8 cellular contexts compared by ENCODE assay signal in the genomic region with DNA sequence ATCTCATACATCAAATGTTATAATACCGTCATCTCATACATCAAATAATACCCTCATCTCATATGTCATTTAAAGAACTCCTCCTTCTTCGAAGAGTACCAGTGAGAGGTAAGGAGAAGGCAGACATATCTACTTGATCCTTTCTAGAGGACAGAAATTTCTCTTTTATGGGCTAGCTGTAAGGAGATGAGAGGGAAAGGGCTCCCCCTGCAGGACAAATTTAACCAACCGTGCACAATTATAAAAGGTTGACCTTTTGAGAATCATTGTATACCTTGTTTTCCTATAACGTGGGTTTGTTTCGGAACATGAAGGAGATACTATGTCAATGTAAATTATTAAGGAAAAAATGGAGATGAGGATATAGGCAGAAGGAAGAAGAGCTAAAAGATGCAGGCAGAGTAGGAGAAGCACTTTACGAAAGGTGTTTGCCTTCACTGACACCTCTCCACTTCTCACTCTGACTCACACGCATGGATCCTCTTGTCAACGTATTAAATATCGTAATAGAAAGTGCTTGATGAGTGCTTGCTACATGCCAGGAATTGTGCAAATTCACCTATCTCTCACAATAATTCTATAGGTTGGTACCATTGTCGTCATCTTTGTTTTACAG.
DNase-seq lines count a peak whose midpoint lies in the region; ATAC-seq, FAIRE-seq and TF ChIP-seq lines count a peak whose summit lies in the region.

No MANE protein-coding gene starts in this region.

- peak; percentile 70 for FAIRE-seq in A204.1 (lab: Jason Lieb, UNC)

- no peak overlapping the region for H3K27ac Mint-ChIP-seq in neural progenitor cell

- H3K36me3 Mint-ChIP-seq in neural progenitor cell, result peaks cover 2% of the 10 kb centered on the region

- H3K36me3 ChIP-seq in GM06990 (ENCODE audit: control insufficient read depth, insufficient read depth, low read length) (no peaks in the 10 kb centered on the region), neural progenitor cell (no peaks in the 10 kb centered on the region)

- H3K4me3 ChIP-seq in GM06990 (replicated peaks; ENCODE audit: low read depth, low read length) (no peak overlapping the region), neural progenitor cell (no peak overlapping the region)

- H3K4me1 ChIP-seq in neural progenitor cell, result peaks cover 12% of the 10 kb centered on the region

- ATAC-seq in GM18498 (IDR thresholded peaks at IDR 0.05; ENCODE audit: unreplicated experiment), result no peak
- ATAC-seq in HG03095 (IDR thresholded peaks at IDR 0.05; ENCODE audit: unreplicated experiment), result no peak

- H3K27ac ChIP-seq in neural progenitor cell, result no peak overlapping the region

- H3K27me3 Mint-ChIP-seq in neural progenitor cell (ENCODE audit: insufficient read depth, low read depth), result peaks cover 2% of the 10 kb centered on the region

- no peak overlapping the region for H3K4me3 Mint-ChIP-seq in neural progenitor cell

- no peak overlapping the region for H2AFZ ChIP-seq in neural progenitor cell (replicated peaks)

- H3F3A ChIP-seq in neural progenitor cell (ENCODE audit: low read depth), result no peaks in the 10 kb centered on the region

- no peaks in the 10 kb centered on the region for H4K20me1 ChIP-seq in neural progenitor cell (ENCODE audit: low read depth)

- DNase-seq in GM06990 (ENCODE audit: extremely low read depth, insufficient read length) (no peak), NCI-H345 treated with DMSO at 0.1 percent for 48 hours (lab: John Stamatoyannopoulos, UW; ENCODE audit: unreplicated experiment) (peak; percentile 38), T47D (ENCODE audit: low read depth in 1 of 2, low spot score in 1 of 2) (peak; percentile 16 to 60), neural progenitor cell (ENCODE audit: low spot score) (peak; percentile 60), HCEC 1CT (no peak)

- H3K9me3 Mint-ChIP-seq in neural progenitor cell, result no peaks in the 10 kb centered on the region

- in situ Hi-C loops in T47D (cut with HindIII; ENCODE audit: low pct_unique_long_range_greater_than_20kb, low sequenced_read_pairs), result no loop called here

- no peak overlapping the region for H3K4me2 ChIP-seq in neural progenitor cell

- H3K79me2 ChIP-seq in neural progenitor cell (ENCODE audit: low read depth), result no peaks in the 10 kb centered on the region

- H3K27me3 ChIP-seq in GM06990 (replicated peaks; ENCODE audit: control insufficient read depth, insufficient read depth, low read length), result no peaks in the 10 kb centered on the region
- H3K27me3 ChIP-seq in neural progenitor cell, result no peaks in the 10 kb centered on the region

- H3K9ac ChIP-seq in neural progenitor cell, result no peak overlapping the region

- peaks cover 12% of the 10 kb centered on the region for H3K4me1 Mint-ChIP-seq in neural progenitor cell

- TF ChIP-seq CTCF in GM06990 (IDR thresholded peaks at IDR 0.05; ENCODE audit: insufficient read depth, low read length, poor library complexity, severe bottlenecking) (peak; percentile 63), neural progenitor cell (IDR thresholded peaks at IDR 0.05) (peak; percentile 87)

- no peaks in the 10 kb centered on the region for H3K9me3 ChIP-seq in neural progenitor cell (ENCODE audit: low read depth)

Comparison
In these comparisons a context has a peak if more than half of its experiments do, and no peak if none do; other contexts are left out.
1. DNase-seq: peak in NCI-H345 treated with DMSO at 0.1 percent for 48 hours (single experiment), T47D (2 of 2) and neural progenitor cell (single experiment); none in GM06990 (single experiment) and HCEC 1CT (single experiment).